ENCODE assay signal across 29 cellular contexts in genomic region chr15:86010398-86010797, GRCh38.
"Had no signal": no experiment of that assay in that cellular context is flagged by ENCODE, and none has a peak within 500 bp of the region (broad histone marks: within the 10 kb centered on the region; RNA-seq: fewer than 3 reads in every experiment).

No MANE protein-coding gene starts in this region.

- DNase-seq: activated B cell treated with CpG ODN at 0.5 μM for 24 hours; activated CD4-positive, alpha-beta T cell treated with anti-CD3 and anti-CD28 coated beads for 48 hours; activated CD4-positive, alpha-beta T cell treated with anti-CD3 and anti-CD28 coated beads, Interleukin-2, amount 50 U/mL, for 1 hour; activated CD4-positive, alpha-beta T cell treated with anti-CD3 and anti-CD28 coated beads, Interleukin-2, amount 50 U/mL, for 48 hours; activated CD8-positive, alpha-beta memory T cell treated with anti-CD3 and anti-CD28 coated beads for 24 hours; activated CD8-positive, alpha-beta T cell treated with anti-CD3 and anti-CD28 coated beads for 36 hours; activated effector memory CD4-positive, alpha-beta T cell treated with Interleukin-2 at 50 U/mL for 16 hours; activated gamma-delta T cell treated with Interleukin-2 at 50 U/mL for 16 hours; activated naive CD4-positive, alpha-beta T cell treated with anti-CD3 and anti-CD28 coated beads, Interleukin-2, amount 50 U/mL, for 16 hours; activated naive CD4-positive, alpha-beta T cell treated with Interleukin-2 at 50 U/mL for 16 hours; activated T-cell treated with anti-CD3 and anti-CD28 coated beads, Interleukin-2, amount 50 U/mL, for 4 hours; amniotic stem cell; anterior cingulate cortex; brain microvascular endothelial cell; dorsolateral prefrontal cortex; effector memory CD4-positive, alpha-beta T cell; endodermal cell; foreskin fibroblast; head of caudate nucleus; T-helper 17 cell; T1000; WERI-Rb-1 had no signal

- H3K27me3 ChIP-seq: brain microvascular endothelial cell had no signal

- H3K4me3 ChIP-seq: coronary artery, dorsolateral prefrontal cortex had no signal

- FAIRE-seq: astrocyte, bronchial epithelial cell, frontal cortex had no signal

- H3K36me3 ChIP-seq: brain microvascular endothelial cell, WERI-Rb-1 had no signal

- H3K27ac ChIP-seq: brain microvascular endothelial cell, coronary artery, dorsolateral prefrontal cortex, WERI-Rb-1 had no signal

- ATAC-seq: activated CD4-positive, CD25-positive, alpha-beta regulatory T cell treated with anti-CD3 and anti-CD28 coated beads, Interleukin-2, amount 50 U/mL, for 24 hours; activated CD8-positive, alpha-beta T cell treated with anti-CD3 and anti-CD28 coated beads for 36 hours; activated T-cell treated with anti-CD3 and anti-CD28 coated beads, Interleukin-2, amount 50 U/mL, for 4 hours; activated T-helper 17 cell treated with anti-CD3 and anti-CD28 coated beads, Interleukin-2, amount 50 U/mL, for 72 hours; esophagus mucosa; T-helper 17 cell had no signal
